ENCODE assay signal across 1 cellular context in the genomic region with DNA sequence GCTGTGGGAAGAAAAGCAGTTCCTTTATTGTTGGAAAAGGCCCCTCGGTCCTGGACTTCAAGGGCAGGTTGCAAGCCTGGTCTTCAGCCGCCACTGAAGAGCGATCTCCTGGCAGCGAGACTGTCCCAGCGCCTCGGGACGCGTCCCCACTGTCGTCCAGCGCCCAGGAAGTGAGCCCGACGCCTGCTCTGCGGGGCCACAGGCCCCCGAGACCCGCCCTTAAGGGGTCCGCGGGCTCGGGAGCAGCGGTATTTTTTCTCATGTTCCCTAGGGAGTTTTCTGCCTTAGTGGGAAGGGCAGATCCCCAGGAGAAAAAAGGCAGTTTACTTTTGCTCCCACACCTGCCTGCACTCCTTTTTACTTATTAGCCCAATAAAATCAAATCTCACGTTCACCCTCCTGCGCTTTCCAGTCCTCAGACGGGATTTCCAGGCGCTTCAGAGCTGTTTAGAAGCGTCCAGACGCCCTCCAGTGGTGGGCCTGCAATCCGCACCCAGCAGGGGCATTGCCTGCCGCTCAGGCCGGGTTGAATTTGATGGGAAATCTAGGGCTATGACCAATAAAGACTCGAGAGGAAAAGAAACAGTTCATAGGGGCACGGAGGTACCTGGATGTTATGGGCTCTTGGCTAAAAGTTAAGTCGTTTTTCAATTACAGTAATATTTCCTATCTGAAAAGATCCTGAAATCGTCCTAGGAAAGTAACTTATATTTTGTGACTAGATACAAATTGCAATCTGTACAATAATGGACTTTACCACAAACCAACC.
A peak's percentile ranks its signal among the peaks of the same experiment; 100 is the strongest.
TF ChIP-seq lines count a peak whose summit lies in the region.

No MANE protein-coding gene starts in this region.

TF ChIP-seq in GM12878, 131 proteins besides CTCF, POLR2A, EP300 and RAD21 (continued from another document):
- TF ChIP-seq, protein P1, sequence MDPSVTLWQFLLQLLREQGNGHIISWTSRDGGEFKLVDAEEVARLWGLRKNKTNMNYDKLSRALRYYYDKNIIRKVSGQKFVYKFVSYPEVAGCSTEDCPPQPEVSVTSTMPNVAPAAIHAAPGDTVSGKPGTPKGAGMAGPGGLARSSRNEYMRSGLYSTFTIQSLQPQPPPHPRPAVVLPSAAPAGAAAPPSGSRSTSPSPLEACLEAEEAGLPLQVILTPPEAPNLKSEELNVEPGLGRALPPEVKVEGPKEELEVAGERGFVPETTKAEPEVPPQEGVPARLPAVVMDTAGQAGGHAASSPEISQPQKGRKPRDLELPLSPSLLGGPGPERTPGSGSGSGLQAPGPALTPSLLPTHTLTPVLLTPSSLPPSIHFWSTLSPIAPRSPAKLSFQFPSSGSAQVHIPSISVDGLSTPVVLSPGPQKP (IDR thresholded peaks at IDR 0.05; ENCODE audit: low read depth, low read length) = no peak
- TF ChIP-seq SMC3 (IDR thresholded peaks at IDR 0.05; ENCODE audit: borderline replicate concordance, low read length) = peak; percentile 95
- TF ChIP-seq, protein P2, sequence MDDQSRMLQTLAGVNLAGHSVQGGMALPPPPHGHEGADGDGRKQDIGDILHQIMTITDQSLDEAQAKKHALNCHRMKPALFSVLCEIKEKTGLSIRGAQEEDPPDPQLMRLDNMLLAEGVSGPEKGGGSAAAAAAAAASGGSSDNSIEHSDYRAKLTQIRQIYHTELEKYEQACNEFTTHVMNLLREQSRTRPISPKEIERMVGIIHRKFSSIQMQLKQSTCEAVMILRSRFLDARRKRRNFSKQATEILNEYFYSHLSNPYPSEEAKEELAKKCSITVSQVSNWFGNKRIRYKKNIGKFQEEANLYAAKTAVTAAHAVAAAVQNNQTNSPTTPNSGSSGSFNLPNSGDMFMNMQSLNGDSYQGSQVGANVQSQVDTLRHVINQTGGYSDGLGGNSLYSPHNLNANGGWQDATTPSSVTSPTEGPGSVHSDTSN (IDR thresholded peaks at IDR 0.05; ENCODE audit: insufficient replicate concordance, low read depth, low read length) = no peak
- no peak for TF ChIP-seq MXI1 (IDR thresholded peaks at IDR 0.05; ENCODE audit: low read depth, low read length)
- TF ChIP-seq NR2F1 (conservative IDR thresholded peaks at IDR 0.05) = 0 out of 2 replicates have a peak, but pooled peaks have one; percentile 27
- TF ChIP-seq ZNF217 (IDR thresholded peaks at IDR 0.05) = no peak
- TF ChIP-seq, protein P3, sequence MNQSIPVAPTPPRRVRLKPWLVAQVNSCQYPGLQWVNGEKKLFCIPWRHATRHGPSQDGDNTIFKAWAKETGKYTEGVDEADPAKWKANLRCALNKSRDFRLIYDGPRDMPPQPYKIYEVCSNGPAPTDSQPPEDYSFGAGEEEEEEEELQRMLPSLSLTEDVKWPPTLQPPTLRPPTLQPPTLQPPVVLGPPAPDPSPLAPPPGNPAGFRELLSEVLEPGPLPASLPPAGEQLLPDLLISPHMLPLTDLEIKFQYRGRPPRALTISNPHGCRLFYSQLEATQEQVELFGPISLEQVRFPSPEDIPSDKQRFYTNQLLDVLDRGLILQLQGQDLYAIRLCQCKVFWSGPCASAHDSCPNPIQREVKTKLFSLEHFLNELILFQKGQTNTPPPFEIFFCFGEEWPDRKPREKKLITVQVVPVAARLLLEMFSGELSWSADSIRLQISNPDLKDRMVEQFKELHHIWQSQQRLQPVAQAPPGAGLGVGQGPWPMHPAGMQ (IDR thresholded peaks at IDR 0.05; ENCODE audit: borderline replicate concordance) = no peak
- TF ChIP-seq SUZ12 (IDR thresholded peaks at IDR 0.05; ENCODE audit: unreplicated experiment) = no peak
- TF ChIP-seq NR2C2 (IDR thresholded peaks at IDR 0.05; ENCODE audit: borderline replicate concordance, control insufficient read depth, insufficient read length, low read depth) = no peak
- TF ChIP-seq PML (IDR thresholded peaks at IDR 0.05; ENCODE audit: low read length) = no peak
- TF ChIP-seq TARDBP (IDR thresholded peaks at IDR 0.05; ENCODE audit: borderline replicate concordance) = 0 out of 2 replicates have a peak, but pooled peaks have one; percentile 59
- TF ChIP-seq, protein P4, sequence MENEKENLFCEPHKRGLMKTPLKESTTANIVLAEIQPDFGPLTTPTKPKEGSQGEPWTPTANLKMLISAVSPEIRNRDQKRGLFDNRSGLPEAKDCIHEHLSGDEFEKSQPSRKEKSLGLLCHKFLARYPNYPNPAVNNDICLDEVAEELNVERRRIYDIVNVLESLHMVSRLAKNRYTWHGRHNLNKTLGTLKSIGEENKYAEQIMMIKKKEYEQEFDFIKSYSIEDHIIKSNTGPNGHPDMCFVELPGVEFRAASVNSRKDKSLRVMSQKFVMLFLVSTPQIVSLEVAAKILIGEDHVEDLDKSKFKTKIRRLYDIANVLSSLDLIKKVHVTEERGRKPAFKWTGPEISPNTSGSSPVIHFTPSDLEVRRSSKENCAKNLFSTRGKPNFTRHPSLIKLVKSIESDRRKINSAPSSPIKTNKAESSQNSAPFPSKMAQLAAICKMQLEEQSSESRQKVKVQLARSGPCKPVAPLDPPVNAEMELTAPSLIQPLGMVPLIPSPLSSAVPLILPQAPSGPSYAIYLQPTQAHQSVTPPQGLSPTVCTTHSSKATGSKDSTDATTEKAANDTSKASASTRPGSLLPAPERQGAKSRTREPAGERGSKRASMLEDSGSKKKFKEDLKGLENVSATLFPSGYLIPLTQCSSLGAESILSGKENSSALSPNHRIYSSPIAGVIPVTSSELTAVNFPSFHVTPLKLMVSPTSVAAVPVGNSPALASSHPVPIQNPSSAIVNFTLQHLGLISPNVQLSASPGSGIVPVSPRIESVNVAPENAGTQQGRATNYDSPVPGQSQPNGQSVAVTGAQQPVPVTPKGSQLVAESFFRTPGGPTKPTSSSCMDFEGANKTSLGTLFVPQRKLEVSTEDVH (IDR thresholded peaks at IDR 0.05; ENCODE audit: low read depth, partially characterized antibody) = no peak
